In the genomic region with DNA sequence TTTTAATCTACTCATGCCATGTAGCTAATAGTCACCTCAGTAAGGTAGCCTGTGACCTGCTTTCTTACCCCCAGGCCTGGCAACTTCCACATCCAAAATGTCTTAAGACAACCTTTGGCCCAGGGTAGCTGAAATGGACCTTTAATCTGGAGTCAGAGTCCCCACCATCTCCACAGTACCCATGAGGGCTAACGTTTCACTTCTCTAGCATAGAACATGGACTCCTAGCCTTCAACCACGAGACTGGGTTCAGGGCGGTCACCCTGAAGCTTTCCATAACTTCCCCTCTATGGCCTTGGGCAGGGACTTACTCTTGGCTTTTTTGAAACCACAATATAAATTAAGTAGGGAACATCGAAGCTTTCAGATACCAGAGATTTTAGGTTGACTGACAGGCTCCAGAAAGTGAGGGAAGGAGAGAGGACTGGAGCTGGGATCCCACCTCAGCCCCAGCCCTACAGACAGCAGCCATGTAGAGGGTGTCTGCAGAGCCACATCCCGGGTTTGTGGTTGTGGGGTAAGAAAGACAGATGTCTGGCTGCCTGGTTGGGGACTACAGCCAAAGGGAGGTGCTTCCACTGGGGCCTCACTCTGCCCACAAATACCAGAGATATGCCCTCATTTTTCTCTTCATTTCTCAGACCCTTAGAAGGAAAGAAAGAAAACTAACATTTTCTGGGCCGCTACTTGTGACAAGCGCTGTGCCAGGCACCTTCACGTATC, we compare ENCODE assay signal across 10 cellular contexts. TPM values are rescaled to one million over a fixed set of nuclear protein-coding genes. Genes with fewer than 3 reads are reported as not detected.
DNase-seq lines count a peak whose midpoint lies in the region; ATAC-seq and TF ChIP-seq lines count a peak whose summit lies in the region.
"Had no signal": no experiment of that assay in that cellular context is flagged by ENCODE, and none has a peak within 500 bp of the region (broad histone marks: within the 10 kb centered on the region; RNA-seq: fewer than 3 reads in every experiment).

No MANE protein-coding gene starts in this region.

- peak overlapping the region; percentile 86 for H3K27ac Mint-ChIP-seq in activated naive CD8-positive, alpha-beta T cell treated with anti-CD3 and anti-CD28 coated beads, Interleukin-2, amount 10 ng/mL, durations not matched to agents 7 days and 5 days

- 68 to 80% methylated on average over 8 of the region's 8 CpGs for WGBS in heart right ventricle, 2 donors

- peaks cover 49% of the 10 kb centered on the region for H3K36me3 Mint-ChIP-seq in activated naive CD8-positive, alpha-beta T cell treated with anti-CD3 and anti-CD28 coated beads, Interleukin-2, amount 10 ng/mL, durations not matched to agents 7 days and 5 days

- H3K4me1 ChIP-seq in heart right ventricle: peaks cover 21 to 78% (median 69%) of the 10 kb centered on the region in 9 donors
- peaks cover 75% of the 10 kb centered on the region for H3K4me1 ChIP-seq in lower lobe of right lung
- peaks cover 68% of the 10 kb centered on the region for H3K4me1 ChIP-seq in upper lobe of right lung

- TF ChIP-seq CTCF in heart right ventricle (IDR thresholded peaks at IDR 0.05) (no peak), lower lobe of right lung (IDR thresholded peaks at IDR 0.05) (no peak), upper lobe of right lung (IDR thresholded peaks at IDR 0.05) (no peak)

- H3K4me3 Mint-ChIP-seq in activated naive CD8-positive, alpha-beta T cell treated with anti-CD3 and anti-CD28 coated beads, Interleukin-2, amount 10 ng/mL, durations not matched to agents 7 days and 5 days: peak overlapping the region; percentile 95

- H3K4me3 ChIP-seq in heart right ventricle (peak overlapping the region in 7 of 10 donors; percentile 91 to 100 (median 96)), lower lobe of right lung (peak overlapping the region; percentile 87), upper lobe of right lung (peak overlapping the region; percentile 98)

- H3K9me3 ChIP-seq in heart right ventricle (no peaks in the 10 kb centered on the region), lower lobe of right lung (no peaks in the 10 kb centered on the region), upper lobe of right lung (no peaks in the 10 kb centered on the region)

- intact Hi-C loops in heart right ventricle (cut with DNase I): loop anchor here in 1 of 10 donors (10.0 kb wide), 1 partner anchor 61 kb away; a partner anchor contains a TSS
- intact Hi-C loops in left ventricle myocardium superior (cut with micrococcal nuclease): no loop called here
- intact Hi-C loops in lower lobe of right lung (cut with DNase I): no loop called here
- intact Hi-C loops in upper lobe of right lung (cut with DNase I): no loop called here

- POLR2A ChIA-PET in activated naive CD8-positive, alpha-beta T cell treated with anti-CD3 and anti-CD28 coated beads, Interleukin-2, amount 10 ng/mL, durations not matched to agents 7 days and 5 days (lab: Charles Lee): interaction anchor here (1.9 to 9.8 kb wide), 4 partner anchors 10 to 34 kb away, joined by 12 to 160 read pairs (median 62); a partner anchor contains a TSS

- peak overlapping the region in 7 of 10 donors; percentile 4 to 94 (median 86) for H3K27ac ChIP-seq in heart right ventricle
- peak overlapping the region; percentile 90 for H3K27ac ChIP-seq in lower lobe of right lung
- peak overlapping the region; percentile 87 for H3K27ac ChIP-seq in upper lobe of right lung

- DNase-seq in heart right ventricle: no peak
- no peak for DNase-seq in left ventricle myocardium superior
- DNase-seq in activated naive CD8-positive, alpha-beta T cell treated with anti-CD3 and anti-CD28 coated beads, Interleukin-2, amount 10 ng/mL, durations not matched to agents 7 days and 5 days: peak; percentile 66
- DNase-seq in lower lobe of right lung: no peak
- DNase-seq in upper lobe of right lung: no peak
- DNase-seq in NCI-H187 treated with DMSO at 0.1 percent for 48 hours (lab: John Stamatoyannopoulos, UW): no peak

- H3K27me3 ChIP-seq in heart right ventricle (no peaks in the 10 kb centered on the region), lower lobe of right lung (ENCODE audit: low read depth) (no peaks in the 10 kb centered on the region), upper lobe of right lung (no peaks in the 10 kb centered on the region)

- H3K9me3 Mint-ChIP-seq in activated naive CD8-positive, alpha-beta T cell treated with anti-CD3 and anti-CD28 coated beads, Interleukin-2, amount 10 ng/mL, durations not matched to agents 7 days and 5 days: no peaks in the 10 kb centered on the region

- peaks cover 53% of the 10 kb centered on the region for H3K4me1 Mint-ChIP-seq in activated naive CD8-positive, alpha-beta T cell treated with anti-CD3 and anti-CD28 coated beads, Interleukin-2, amount 10 ng/mL, durations not matched to agents 7 days and 5 days

- no peak for ATAC-seq in heart right ventricle
- ATAC-seq in left ventricle myocardium superior: no peak
- ATAC-seq in activated naive CD8-positive, alpha-beta T cell treated with anti-CD3 and anti-CD28 coated beads, Interleukin-2, amount 10 ng/mL, durations not matched to agents 7 days and 5 days (ENCODE audit: low read depth): peak; percentile 35
- ATAC-seq in lower lobe of right lung: no peak
- no peak for ATAC-seq in upper lobe of right lung
- no peak for ATAC-seq in HG03097 (IDR thresholded peaks at IDR 0.05; ENCODE audit: low FRiP score, unreplicated experiment)
- no peak for ATAC-seq in GM21390 (IDR thresholded peaks at IDR 0.05; ENCODE audit: unreplicated experiment)

- no peaks in the 10 kb centered on the region for H3K27me3 Mint-ChIP-seq in activated naive CD8-positive, alpha-beta T cell treated with anti-CD3 and anti-CD28 coated beads, Interleukin-2, amount 10 ng/mL, durations not matched to agents 7 days and 5 days

- H3K36me3 ChIP-seq in heart right ventricle: peaks cover 0 to 20% (median 0%) of the 10 kb centered on the region in 9 donors
- peaks cover 22% of the 10 kb centered on the region for H3K36me3 ChIP-seq in lower lobe of right lung
- peaks cover 14% of the 10 kb centered on the region for H3K36me3 ChIP-seq in upper lobe of right lung

RNA-seq across cellular contexts. Expression of a gene that starts 2.6 kb away (rescaled TPM):
- total RNA-seq in heart right ventricle (1 to 10 TPM; 3.2 to 7.5 (median 5.6) TPM), left ventricle myocardium superior (6.2 TPM), lower lobe of right lung (27.4 TPM), upper lobe of right lung (29.6 TPM)
- polyA plus RNA-seq in heart right ventricle: 1 to 10 TPM; 6.9 to 9.5 TPM
- total RNA-seq in activated naive CD8-positive, alpha-beta T cell treated with anti-CD3 and anti-CD28 coated beads, Interleukin-2, amount 10 ng/mL, durations not matched to agents 7 days and 5 days: 10 to 100 TPM; 54.0 to 54.2 TPM

RNA-seq across cellular contexts. Expression of a gene that starts 32.5 kb away (rescaled TPM):
- total RNA-seq in heart right ventricle: 100 to 1,000 TPM in 6 of 10 donors, 10 to 100 TPM in 4; 84.4 to 132 (median 111) TPM
- polyA plus RNA-seq in heart right ventricle: 10 to 100 TPM; 13.2 to 16.0 TPM
- total RNA-seq in left ventricle myocardium superior: 104 TPM
- total RNA-seq in activated naive CD8-positive, alpha-beta T cell treated with anti-CD3 and anti-CD28 coated beads, Interleukin-2, amount 10 ng/mL, durations not matched to agents 7 days and 5 days: 100 to 1,000 TPM; 220 to 233 TPM
- 162 TPM for total RNA-seq in lower lobe of right lung
- total RNA-seq in upper lobe of right lung: 164 TPM

RNA-seq across cellular contexts. Expression of a gene that starts 32.6 kb away (rescaled TPM):
- total RNA-seq in heart right ventricle (1 to 10 TPM in 3 of 10 donors, under 1 TPM in 7; 0.11 to 1.2 (median 0.85) TPM), left ventricle myocardium superior (0.37 TPM), lower lobe of right lung (5.2 TPM), upper lobe of right lung (2.7 TPM)
- polyA plus RNA-seq in heart right ventricle: 1 to 10 TPM in 1 of 2 donors, under 1 TPM in 1; 0.88 to 1.2 TPM
- total RNA-seq in activated naive CD8-positive, alpha-beta T cell treated with anti-CD3 and anti-CD28 coated beads, Interleukin-2, amount 10 ng/mL, durations not matched to agents 7 days and 5 days: 1 to 10 TPM; 4.0 to 4.7 TPM

RNA-seq across cellular contexts. Expression of a gene that starts 34.9 kb away (rescaled TPM):
- total RNA-seq in heart right ventricle: 1 to 10 TPM; 2.8 to 7.9 (median 5.4) TPM
- polyA plus RNA-seq in heart right ventricle: 10 to 100 TPM; 13.9 to 14.7 TPM
- total RNA-seq in left ventricle myocardium superior: 7.6 TPM
- 10 to 100 TPM; 24.2 to 27.5 TPM for total RNA-seq in activated naive CD8-positive, alpha-beta T cell treated with anti-CD3 and anti-CD28 coated beads, Interleukin-2, amount 10 ng/mL, durations not matched to agents 7 days and 5 days
- total RNA-seq in lower lobe of right lung: 16.2 TPM
- total RNA-seq in upper lobe of right lung: 15.9 TPM

RNA-seq across cellular contexts. Expression of a gene that starts 57.5 kb away (rescaled TPM):
- total RNA-seq in heart right ventricle (1 to 10 TPM in 1 of 10 donors, under 1 TPM in 7, not detected in 2; 0.20 to 2.8 (median 0.44) TPM), left ventricle myocardium superior (not detected), lower lobe of right lung (1.1 TPM), upper lobe of right lung (1.6 TPM)
- under 1 TPM in 1 of 2 donors, not detected in 1; 0.22 TPM for polyA plus RNA-seq in heart right ventricle
- 100 to 1,000 TPM; 125 to 142 TPM for total RNA-seq in activated naive CD8-positive, alpha-beta T cell treated with anti-CD3 and anti-CD28 coated beads, Interleukin-2, amount 10 ng/mL, durations not matched to agents 7 days and 5 days
- total RNA-seq: endothelial cell of umbilical vein, SK-MEL-5 had no signal
- polyA plus RNA-seq: endothelial cell of umbilical vein had no signal
